12 cellular contexts compared by ENCODE assay signal in the genomic region with DNA sequence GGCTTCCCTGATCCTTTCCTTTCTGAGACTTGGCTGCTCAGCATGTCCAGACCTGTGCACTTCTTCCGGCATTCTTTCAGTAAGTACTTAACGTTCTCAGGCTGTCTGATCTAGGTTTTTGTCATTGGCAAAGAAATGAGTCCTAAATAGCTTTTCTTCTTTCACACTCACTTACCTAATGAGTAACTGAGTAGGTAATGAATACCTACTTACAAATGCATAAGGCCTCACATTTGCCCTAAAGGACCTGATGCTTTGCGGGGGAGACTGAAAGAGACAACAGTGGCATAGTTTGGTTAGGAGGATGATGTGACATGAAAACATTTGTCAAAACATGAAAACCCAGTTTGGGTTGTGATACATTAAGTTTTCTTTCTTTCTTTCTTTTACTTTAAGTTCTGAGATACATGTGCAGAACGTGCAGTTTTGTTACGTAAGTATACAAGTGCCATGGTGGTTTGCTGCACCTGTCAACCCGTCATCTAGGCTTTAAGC.
DNase-seq lines count a peak whose midpoint lies in the region; ATAC-seq and TF ChIP-seq lines count a peak whose summit lies in the region.
"Had no signal": no experiment of that assay in that cellular context is flagged by ENCODE, and none has a peak within 500 bp of the region (broad histone marks: within the 10 kb centered on the region; RNA-seq: fewer than 3 reads in every experiment).

No MANE protein-coding gene starts in this region.

- peak overlapping the region; percentile 48 for H2AFZ ChIP-seq in OCI-LY3 (ENCODE audit: low read depth, low read length)

- H3K9me3 ChIP-seq in OCI-LY3 (ENCODE audit: insufficient read depth, low read length), result no peaks in the 10 kb centered on the region
- H3K9me3 ChIP-seq: esophagus muscularis mucosa had no signal

- H3K27me3 ChIP-seq in OCI-LY3 (ENCODE audit: low read depth, low read length), result no peaks in the 10 kb centered on the region
- H3K27me3 ChIP-seq: esophagus muscularis mucosa had no signal

- TF ChIP-seq CTCF in OCI-LY3 (IDR thresholded peaks at IDR 0.05; ENCODE audit: low read depth, low read length), result no peak

- no peak overlapping the region for H3K4me3 ChIP-seq in OCI-LY3 (ENCODE audit: low read length)
- H3K4me3 ChIP-seq: esophagus muscularis mucosa had no signal

- no peaks in the 10 kb centered on the region for H4K20me1 ChIP-seq in OCI-LY3 (ENCODE audit: insufficient read depth, low read length)

- peaks cover 40% of the 10 kb centered on the region for H3K4me1 ChIP-seq in OCI-LY3 (ENCODE audit: low read length)
- H3K4me1 ChIP-seq: esophagus muscularis mucosa had no signal

- ATAC-seq in GM18907 (IDR thresholded peaks at IDR 0.05; ENCODE audit: unreplicated experiment) (peak; percentile 99), HG02763 (IDR thresholded peaks at IDR 0.05; ENCODE audit: unreplicated experiment) (peak; percentile 98)

- no peaks in the 10 kb centered on the region for H3K36me3 ChIP-seq in OCI-LY3 (replicated peaks; ENCODE audit: low read depth, low read length)
- H3K36me3 ChIP-seq: esophagus muscularis mucosa had no signal

- peak overlapping the region; percentile 33 for H3K4me2 ChIP-seq in OCI-LY3 (ENCODE audit: low read length)

- DNase-seq in DMS79 treated with DMSO at 0.1 percent for 48 hours (lab: John Stamatoyannopoulos, UW), result peak; percentile 58
- no peak for DNase-seq in stimulated activated CD8-positive, alpha-beta memory T cell treated with anti-CD3 and anti-CD28 coated beads, Interleukin-4, amount 100 ng/mL, for 48 hours
- no peak for DNase-seq in superior temporal gyrus (ENCODE audit: extremely low spot score)
- no peak for DNase-seq in DMS153 treated with DMSO at 0.1 percent for 48 hours (lab: John Stamatoyannopoulos, UW; ENCODE audit: unreplicated experiment)
- no peak for DNase-seq in AML-193 (lab: John Stamatoyannopoulos, UW)
- DNase-seq: activated gamma-delta T cell treated with Interleukin-2 at 50 U/mL for 16 hours; IMR-90; stimulated activated CD4-positive, alpha-beta T cell treated with anti-CD3 and anti-CD28 coated beads, Interleukin-2, amount 100 ng/mL, for 48 hours had no signal

- no peaks in the 10 kb centered on the region for H3K79me2 ChIP-seq in OCI-LY3 (ENCODE audit: low read length)

- peak overlapping the region; percentile 13; the same call in 1 of the 2 replicates for H3K9ac ChIP-seq in OCI-LY3 (ENCODE audit: low read length)

- peak overlapping the region; percentile 73 for H3K27ac ChIP-seq in OCI-LY3 (ENCODE audit: low read length)
- H3K27ac ChIP-seq: esophagus muscularis mucosa had no signal
